Comparison of ENCODE assay signal across 2 cellular contexts in genomic region chr4:76799718-76800117, GRCh38.
A peak's percentile ranks its signal among the peaks of the same experiment; 100 is the strongest.
TF ChIP-seq lines count a peak whose summit lies in the region.

No MANE protein-coding gene starts in this region.

TF ChIP-seq in HCT116, 20 proteins besides CTCF, POLR2A, EP300 and RAD21:
- TF ChIP-seq, protein P1, sequence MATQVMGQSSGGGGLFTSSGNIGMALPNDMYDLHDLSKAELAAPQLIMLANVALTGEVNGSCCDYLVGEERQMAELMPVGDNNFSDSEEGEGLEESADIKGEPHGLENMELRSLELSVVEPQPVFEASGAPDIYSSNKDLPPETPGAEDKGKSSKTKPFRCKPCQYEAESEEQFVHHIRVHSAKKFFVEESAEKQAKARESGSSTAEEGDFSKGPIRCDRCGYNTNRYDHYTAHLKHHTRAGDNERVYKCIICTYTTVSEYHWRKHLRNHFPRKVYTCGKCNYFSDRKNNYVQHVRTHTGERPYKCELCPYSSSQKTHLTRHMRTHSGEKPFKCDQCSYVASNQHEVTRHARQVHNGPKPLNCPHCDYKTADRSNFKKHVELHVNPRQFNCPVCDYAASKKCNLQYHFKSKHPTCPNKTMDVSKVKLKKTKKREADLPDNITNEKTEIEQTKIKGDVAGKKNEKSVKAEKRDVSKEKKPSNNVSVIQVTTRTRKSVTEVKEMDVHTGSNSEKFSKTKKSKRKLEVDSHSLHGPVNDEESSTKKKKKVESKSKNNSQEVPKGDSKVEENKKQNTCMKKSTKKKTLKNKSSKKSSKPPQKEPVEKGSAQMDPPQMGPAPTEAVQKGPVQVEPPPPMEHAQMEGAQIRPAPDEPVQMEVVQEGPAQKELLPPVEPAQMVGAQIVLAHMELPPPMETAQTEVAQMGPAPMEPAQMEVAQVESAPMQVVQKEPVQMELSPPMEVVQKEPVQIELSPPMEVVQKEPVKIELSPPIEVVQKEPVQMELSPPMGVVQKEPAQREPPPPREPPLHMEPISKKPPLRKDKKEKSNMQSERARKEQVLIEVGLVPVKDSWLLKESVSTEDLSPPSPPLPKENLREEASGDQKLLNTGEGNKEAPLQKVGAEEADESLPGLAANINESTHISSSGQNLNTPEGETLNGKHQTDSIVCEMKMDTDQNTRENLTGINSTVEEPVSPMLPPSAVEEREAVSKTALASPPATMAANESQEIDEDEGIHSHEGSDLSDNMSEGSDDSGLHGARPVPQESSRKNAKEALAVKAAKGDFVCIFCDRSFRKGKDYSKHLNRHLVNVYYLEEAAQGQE (IDR thresholded peaks at IDR 0.05; ENCODE audit: low read depth) = no peak
- no peak for TF ChIP-seq FOSL1 (IDR thresholded peaks at IDR 0.05; ENCODE audit: low read depth)
- TF ChIP-seq CBX3 (IDR thresholded peaks at IDR 0.05; ENCODE audit: low read depth) = peak; percentile 43; the same call in 1 of the 2 replicates
- no peak for TF ChIP-seq EZH2 (IDR thresholded peaks at IDR 0.05)
- no peak for TF ChIP-seq TCF7L2 (IDR thresholded peaks at IDR 0.05; ENCODE audit: borderline replicate concordance, extremely low read depth, insufficient read depth, insufficient read length)
- TF ChIP-seq SIN3A (IDR thresholded peaks at IDR 0.05; ENCODE audit: low read depth) = no peak
- peak; percentile 68 for TF ChIP-seq ATF3 (IDR thresholded peaks at IDR 0.05)
- TF ChIP-seq, protein P2, sequence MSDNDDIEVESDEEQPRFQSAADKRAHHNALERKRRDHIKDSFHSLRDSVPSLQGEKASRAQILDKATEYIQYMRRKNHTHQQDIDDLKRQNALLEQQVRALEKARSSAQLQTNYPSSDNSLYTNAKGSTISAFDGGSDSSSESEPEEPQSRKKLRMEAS (IDR thresholded peaks at IDR 0.05) = no peak
- no peak for TF ChIP-seq POLR2AphosphoS5 (IDR thresholded peaks at IDR 0.05; ENCODE audit: low read depth, low read length)
- TF ChIP-seq SP1 (IDR thresholded peaks at IDR 0.05; ENCODE audit: low read depth) = peak; percentile 36
- no peak for TF ChIP-seq EGR1 (IDR thresholded peaks at IDR 0.05; ENCODE audit: low read depth)
- TF ChIP-seq EZH2phosphoT487 (IDR thresholded peaks at IDR 0.05; ENCODE audit: borderline replicate concordance) = no peak
- TF ChIP-seq ZFX (IDR thresholded peaks at IDR 0.05) = no peak
- peak; percentile 93 for TF ChIP-seq CEBPB (IDR thresholded peaks at IDR 0.05; ENCODE audit: low read depth)
- no peak for TF ChIP-seq YY1 (IDR thresholded peaks at IDR 0.05; ENCODE audit: extremely low read depth, insufficient replicate concordance, low read depth, low read length)
- TF ChIP-seq JUND (IDR thresholded peaks at IDR 0.05) = no peak; the same call in 1 of the 2 replicates

TF ChIP-seq in K562, 482 proteins besides CTCF, POLR2A, EP300 and RAD21 (continued from another document and continues in another):
- TF ChIP-seq, protein P3, sequence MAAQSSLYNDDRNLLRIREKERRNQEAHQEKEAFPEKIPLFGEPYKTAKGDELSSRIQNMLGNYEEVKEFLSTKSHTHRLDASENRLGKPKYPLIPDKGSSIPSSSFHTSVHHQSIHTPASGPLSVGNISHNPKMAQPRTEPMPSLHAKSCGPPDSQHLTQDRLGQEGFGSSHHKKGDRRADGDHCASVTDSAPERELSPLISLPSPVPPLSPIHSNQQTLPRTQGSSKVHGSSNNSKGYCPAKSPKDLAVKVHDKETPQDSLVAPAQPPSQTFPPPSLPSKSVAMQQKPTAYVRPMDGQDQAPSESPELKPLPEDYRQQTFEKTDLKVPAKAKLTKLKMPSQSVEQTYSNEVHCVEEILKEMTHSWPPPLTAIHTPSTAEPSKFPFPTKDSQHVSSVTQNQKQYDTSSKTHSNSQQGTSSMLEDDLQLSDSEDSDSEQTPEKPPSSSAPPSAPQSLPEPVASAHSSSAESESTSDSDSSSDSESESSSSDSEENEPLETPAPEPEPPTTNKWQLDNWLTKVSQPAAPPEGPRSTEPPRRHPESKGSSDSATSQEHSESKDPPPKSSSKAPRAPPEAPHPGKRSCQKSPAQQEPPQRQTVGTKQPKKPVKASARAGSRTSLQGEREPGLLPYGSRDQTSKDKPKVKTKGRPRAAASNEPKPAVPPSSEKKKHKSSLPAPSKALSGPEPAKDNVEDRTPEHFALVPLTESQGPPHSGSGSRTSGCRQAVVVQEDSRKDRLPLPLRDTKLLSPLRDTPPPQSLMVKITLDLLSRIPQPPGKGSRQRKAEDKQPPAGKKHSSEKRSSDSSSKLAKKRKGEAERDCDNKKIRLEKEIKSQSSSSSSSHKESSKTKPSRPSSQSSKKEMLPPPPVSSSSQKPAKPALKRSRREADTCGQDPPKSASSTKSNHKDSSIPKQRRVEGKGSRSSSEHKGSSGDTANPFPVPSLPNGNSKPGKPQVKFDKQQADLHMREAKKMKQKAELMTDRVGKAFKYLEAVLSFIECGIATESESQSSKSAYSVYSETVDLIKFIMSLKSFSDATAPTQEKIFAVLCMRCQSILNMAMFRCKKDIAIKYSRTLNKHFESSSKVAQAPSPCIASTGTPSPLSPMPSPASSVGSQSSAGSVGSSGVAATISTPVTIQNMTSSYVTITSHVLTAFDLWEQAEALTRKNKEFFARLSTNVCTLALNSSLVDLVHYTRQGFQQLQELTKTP (IDR thresholded peaks at IDR 0.05; ENCODE audit: low read depth in 1 of 2, partially characterized antibody in 2 of 2) = no peak
- TF ChIP-seq SIN3A (IDR thresholded peaks at IDR 0.05; ENCODE audit: borderline replicate concordance in 2 of 2, control insufficient read depth in 1 of 2, low read depth in 2 of 2, low read length in 2 of 2) (no peak), ATF7 (IDR thresholded peaks at IDR 0.05) (peak; percentile 20; the same call in 1 of the 2 replicates), HNRNPH1 (optimal IDR thresholded peaks at IDR 0.05; ENCODE audit: low read depth, low read length) (no peak), NR3C1 (CRISPR knock-in tag; IDR thresholded peaks at IDR 0.05) (no peak), ZZZ3 (IDR thresholded peaks at IDR 0.05) (no peak), TAF9B (IDR thresholded peaks at IDR 0.05; ENCODE audit: partially characterized antibody) (no peak), ZNF583 (CRISPR knock-in tag; IDR thresholded peaks at IDR 0.05) (no peak), ZNF589 (CRISPR knock-in tag; IDR thresholded peaks at IDR 0.05; ENCODE audit: low read depth) (0 out of 2 replicates have a peak, but pooled peaks have one; percentile 47), CBFB (CRISPR knock-in tag; IDR thresholded peaks at IDR 0.05) (no peak), STAT5A (IDR thresholded peaks at IDR 0.05; ENCODE audit: borderline replicate concordance, low read length) (no peak), FOSL1 (tag; conservative IDR thresholded peaks at IDR 0.05) (no peak), GTF2F1 (IDR thresholded peaks at IDR 0.05; ENCODE audit: low read depth, low read length) (no peak), PHF8 (IDR thresholded peaks at IDR 0.05; ENCODE audit: borderline replicate concordance, low read length) (no peak), CEBPG (CRISPR knock-in tag; IDR thresholded peaks at IDR 0.05) (peak; percentile 91), CEBPG (tag; conservative IDR thresholded peaks at IDR 0.05 in 1 of 2, IDR thresholded peaks at IDR 0.05 in 1 of 2) (peak; percentile 53 to 98; a peak in 3 of 4 replicates), MYBL2 (IDR thresholded peaks at IDR 0.05; ENCODE audit: low read depth) (no peak), MYBL2 (CRISPR knock-in tag; IDR thresholded peaks at IDR 0.05; ENCODE audit: borderline replicate concordance) (no peak), ZNF165 (CRISPR knock-in tag; IDR thresholded peaks at IDR 0.05; ENCODE audit: borderline replicate concordance) (no peak), ZBED1 (IDR thresholded peaks at IDR 0.05) (no peak), CEBPB (tag; IDR thresholded peaks at IDR 0.05) (peak; percentile 48), TRIM24 (IDR thresholded peaks at IDR 0.05) (peak; percentile 97), PATZ1 (CRISPR knock-in tag; IDR thresholded peaks at IDR 0.05; ENCODE audit: borderline replicate concordance) (no peak), GTF2E2 (tag; IDR thresholded peaks at IDR 0.05) (no peak), ZNF444 (CRISPR knock-in tag; IDR thresholded peaks at IDR 0.05) (no peak), FOXJ3 (CRISPR knock-in tag; IDR thresholded peaks at IDR 0.05) (no peak), ZNF740 (CRISPR knock-in tag; IDR thresholded peaks at IDR 0.05) (no peak), ZNF740 (tag; IDR thresholded peaks at IDR 0.05) (no peak), KLF13 (tag; IDR thresholded peaks at IDR 0.05; ENCODE audit: borderline replicate concordance, low read depth) (no peak), ZKSCAN1 (IDR thresholded peaks at IDR 0.05; ENCODE audit: low read depth, low read length) (no peak), ATF4 (CRISPR knock-in tag; IDR thresholded peaks at IDR 0.05) (peak; percentile 67), KDM5B (IDR thresholded peaks at IDR 0.05; ENCODE audit: insufficient replicate concordance, low read depth, low read length) (no peak), MCM5 (IDR thresholded peaks at IDR 0.05; ENCODE audit: low read depth) (no peak), SMAD3 (CRISPR knock-in tag; conservative IDR thresholded peaks at IDR 0.05) (no peak), MTF1 (CRISPR knock-in tag; IDR thresholded peaks at IDR 0.05; ENCODE audit: borderline replicate concordance) (no peak), SNRNP70 (optimal IDR thresholded peaks at IDR 0.05; ENCODE audit: low read depth, low read length) (no peak), SMARCA5 (IDR thresholded peaks at IDR 0.05) (no peak), HDGF (IDR thresholded peaks at IDR 0.05) (no peak), ZKSCAN8 (CRISPR knock-in tag; IDR thresholded peaks at IDR 0.05) (no peak), ZNF121 (CRISPR knock-in tag; conservative IDR thresholded peaks at IDR 0.05) (no peak), ZNF785 (CRISPR knock-in tag; IDR thresholded peaks at IDR 0.05) (no peak), ZNF311 (CRISPR knock-in tag; IDR thresholded peaks at IDR 0.05) (no peak), ZNF24 (IDR thresholded peaks at IDR 0.05) (peak; percentile 97), E2F4 (CRISPR knock-in tag; IDR thresholded peaks at IDR 0.05; ENCODE audit: low read depth) (no peak), RUNX1 (IDR thresholded peaks at IDR 0.05; ENCODE audit: low read depth) (no peak), MCM7 (IDR thresholded peaks at IDR 0.05) (no peak)
- TF ChIP-seq, protein P4, sequence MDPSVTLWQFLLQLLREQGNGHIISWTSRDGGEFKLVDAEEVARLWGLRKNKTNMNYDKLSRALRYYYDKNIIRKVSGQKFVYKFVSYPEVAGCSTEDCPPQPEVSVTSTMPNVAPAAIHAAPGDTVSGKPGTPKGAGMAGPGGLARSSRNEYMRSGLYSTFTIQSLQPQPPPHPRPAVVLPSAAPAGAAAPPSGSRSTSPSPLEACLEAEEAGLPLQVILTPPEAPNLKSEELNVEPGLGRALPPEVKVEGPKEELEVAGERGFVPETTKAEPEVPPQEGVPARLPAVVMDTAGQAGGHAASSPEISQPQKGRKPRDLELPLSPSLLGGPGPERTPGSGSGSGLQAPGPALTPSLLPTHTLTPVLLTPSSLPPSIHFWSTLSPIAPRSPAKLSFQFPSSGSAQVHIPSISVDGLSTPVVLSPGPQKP (CRISPR knock-in tag; IDR thresholded peaks at IDR 0.05) = no peak
- TF ChIP-seq, protein P5, sequence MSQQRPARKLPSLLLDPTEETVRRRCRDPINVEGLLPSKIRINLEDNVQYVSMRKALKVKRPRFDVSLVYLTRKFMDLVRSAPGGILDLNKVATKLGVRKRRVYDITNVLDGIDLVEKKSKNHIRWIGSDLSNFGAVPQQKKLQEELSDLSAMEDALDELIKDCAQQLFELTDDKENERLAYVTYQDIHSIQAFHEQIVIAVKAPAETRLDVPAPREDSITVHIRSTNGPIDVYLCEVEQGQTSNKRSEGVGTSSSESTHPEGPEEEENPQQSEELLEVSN (IDR thresholded peaks at IDR 0.05; ENCODE audit: borderline replicate concordance in 1 of 2, extremely low read depth in 1 of 2, insufficient read depth in 1 of 2, insufficient read length in 1 of 2, low read depth in 1 of 2, low read length in 1 of 2, poor library complexity in 1 of 2, severe bottlenecking in 1 of 2) = no peak
- TF ChIP-seq, protein P6, sequence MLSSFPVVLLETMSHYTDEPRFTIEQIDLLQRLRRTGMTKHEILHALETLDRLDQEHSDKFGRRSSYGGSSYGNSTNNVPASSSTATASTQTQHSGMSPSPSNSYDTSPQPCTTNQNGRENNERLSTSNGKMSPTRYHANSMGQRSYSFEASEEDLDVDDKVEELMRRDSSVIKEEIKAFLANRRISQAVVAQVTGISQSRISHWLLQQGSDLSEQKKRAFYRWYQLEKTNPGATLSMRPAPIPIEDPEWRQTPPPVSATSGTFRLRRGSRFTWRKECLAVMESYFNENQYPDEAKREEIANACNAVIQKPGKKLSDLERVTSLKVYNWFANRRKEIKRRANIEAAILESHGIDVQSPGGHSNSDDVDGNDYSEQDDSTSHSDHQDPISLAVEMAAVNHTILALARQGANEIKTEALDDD (IDR thresholded peaks at IDR 0.05) = no peak
